In genomic region chrX:19794690-19795089, GRCh38 we compare ENCODE assay signal across 24 cellular contexts.
DNase-seq lines count a peak whose midpoint lies in the region; ATAC-seq and TF ChIP-seq lines count a peak whose summit lies in the region.
"Had no signal": no experiment of that assay in that cellular context is flagged by ENCODE, and none has a peak within 500 bp of the region (broad histone marks: within the 10 kb centered on the region; RNA-seq: fewer than 3 reads in every experiment).

No MANE protein-coding gene starts in this region.

- TF ChIP-seq EP300 in SK-N-SH (IDR thresholded peaks at IDR 0.05; ENCODE audit: borderline replicate concordance in 1 of 2, low read depth in 1 of 2, low read length in 1 of 2): no peak

- TF ChIP-seq RAD21 in SK-N-SH (IDR thresholded peaks at IDR 0.05; ENCODE audit: low read length): no peak

- no peaks in the 10 kb centered on the region for H3K9me3 ChIP-seq in SK-N-SH
- H3K9me3 ChIP-seq in T-helper 17 cell (ENCODE audit: control insufficient read depth, low read length, poor library complexity, severe bottlenecking): no peaks in the 10 kb centered on the region
- H3K9me3 ChIP-seq in naive thymus-derived CD4-positive, alpha-beta T cell (ENCODE audit: control insufficient read depth in 2 of 3, low read length in 3 of 3): no peaks in the 10 kb centered on the region
- H3K9me3 ChIP-seq in Peyer's patch: no peaks in the 10 kb centered on the region
- H3K9me3 ChIP-seq: heart left ventricle, ovary, right lobe of liver, tibial nerve had no signal

- no peaks in the 10 kb centered on the region for H3K9me2 ChIP-seq in SK-N-SH

- no peaks in the 10 kb centered on the region for H3F3A ChIP-seq in SK-N-SH (replicated peaks; ENCODE audit: insufficient read depth)

- no peak overlapping the region; the same call in 1 of the 2 replicates for H3K4me2 ChIP-seq in SK-N-SH

- H3K4me3 ChIP-seq in SK-N-SH (ENCODE audit: low read depth in 2 of 2, low read length in 1 of 2): no peak overlapping the region
- H3K4me3 ChIP-seq in naive thymus-derived CD4-positive, alpha-beta T cell (ENCODE audit: low read length): no peak overlapping the region
- H3K4me3 ChIP-seq in Peyer's patch: no peak overlapping the region
- H3K4me3 ChIP-seq in lower leg skin (ENCODE audit: low read depth, poor library complexity, severe bottlenecking): no peak overlapping the region
- H3K4me3 ChIP-seq: heart left ventricle, ovary, right lobe of liver, tibial nerve had no signal

- peaks cover 32% of the 10 kb centered on the region for H3K4me1 Mint-ChIP-seq in T-helper 17 cell
- H3K4me1 Mint-ChIP-seq in naive thymus-derived CD4-positive, alpha-beta T cell: peaks cover 19 to 71% (median 63%) of the 10 kb centered on the region in 7 donors

- DNase-seq in SK-N-SH (no peak), EH (ENCODE audit: low read depth) (peak; percentile 21), T-helper 17 cell (no peak), Peyer's patch (no peak), dedifferentiated amniotic fluid mesenchymal stem cell (ENCODE audit: extremely low spot score) (no peak), lower leg skin (ENCODE audit: low spot score in 2 of 2) (no peak)
- DNase-seq in naive thymus-derived CD4-positive, alpha-beta T cell: no peak
- DNase-seq: activated CD4-positive, alpha-beta T cell treated with anti-CD3 and anti-CD28 coated beads, Interleukin-2, amount 50 U/mL, for 48 hours; effector CD8-positive, alpha-beta T cell; heart left ventricle; Karpas-422; NCI-H1417; NCI-H2171; NCI-H69; ovary; right lobe of liver; SHP77; stimulated activated naive CD4-positive, alpha-beta T cell treated with Interleukin-2 at 50 U/mL for 16 hours had no signal

- H4K20me1 ChIP-seq in SK-N-SH (ENCODE audit: insufficient read depth): no peaks in the 10 kb centered on the region

- no peak for TF ChIP-seq POLR2A in Peyer's patch (IDR thresholded peaks at IDR 0.05)
- TF ChIP-seq POLR2A in lower leg skin (IDR thresholded peaks at IDR 0.05): no peak

- peak overlapping the region; percentile 85 for H3K4me3 Mint-ChIP-seq in T-helper 17 cell
- H3K4me3 Mint-ChIP-seq in naive thymus-derived CD4-positive, alpha-beta T cell: peak overlapping the region in 7 of 10 donors; percentile 25 to 97 (median 46)
- H3K4me3 Mint-ChIP-seq: B cell had no signal

- no peaks in the 10 kb centered on the region for H3K9me3 Mint-ChIP-seq in naive thymus-derived CD4-positive, alpha-beta T cell
- H3K9me3 Mint-ChIP-seq: T-helper 1 cell treated with Interleukin-12 subunit alpha and Interleukin-12 subunit beta and Interleukin-4 antibody, amounts not matched to agents 30 μg/mL and 1 μg/mL, for 36 hours had no signal

- TF ChIP-seq CTCF in SK-N-SH (IDR thresholded peaks at IDR 0.05): no peak
- no peak for TF ChIP-seq CTCF in Peyer's patch (IDR thresholded peaks at IDR 0.05)
- no peak for TF ChIP-seq CTCF in lower leg skin (IDR thresholded peaks at IDR 0.05)

- no peak overlapping the region for H3K9ac ChIP-seq in SK-N-SH

- CTCF ChIA-PET in SK-N-SH (lab: Yijun Ruan, JAX): interaction anchor here (0.9 kb wide), 1 partner anchor 10 kb away, joined by 3 read pairs; no protein-coding TSS in a partner anchor
- CTCF ChIA-PET in naive thymus-derived CD4-positive, alpha-beta T cell (lab: Charles Lee): interaction anchor here (0.6 to 0.7 kb wide), 2 partner anchors 48 to 51 kb away, joined by 3 read pairs; no protein-coding TSS in a partner anchor

- no peak overlapping the region for H2AFZ ChIP-seq in SK-N-SH (ENCODE audit: low read depth)

- no peaks in the 10 kb centered on the region for H3K79me2 ChIP-seq in SK-N-SH (ENCODE audit: insufficient read depth)

- no peaks in the 10 kb centered on the region for H3K36me3 Mint-ChIP-seq in T-helper 17 cell (ENCODE audit: low read depth)
- peaks cover 0 to 41% (median 13%) of the 10 kb centered on the region in 5 donors for H3K36me3 Mint-ChIP-seq in naive thymus-derived CD4-positive, alpha-beta T cell

- H3K27ac Mint-ChIP-seq in T-helper 17 cell: peak overlapping the region; percentile 97
- peak overlapping the region in 8 of 9 donors; percentile 38 to 97 (median 86) for H3K27ac Mint-ChIP-seq in naive thymus-derived CD4-positive, alpha-beta T cell

- H3K27me3 ChIP-seq in SK-N-SH (ENCODE audit: insufficient read depth): no peaks in the 10 kb centered on the region; the same call in 1 of the 2 replicates
- no peaks in the 10 kb centered on the region for H3K27me3 ChIP-seq in naive thymus-derived CD4-positive, alpha-beta T cell (ENCODE audit: control insufficient read depth in 2 of 2, insufficient read depth in 2 of 2, low read length in 2 of 2)
- no peaks in the 10 kb centered on the region for H3K27me3 ChIP-seq in Peyer's patch
- H3K27me3 ChIP-seq: heart left ventricle, ovary, right lobe of liver, tibial nerve had no signal

- ATAC-seq in SK-N-SH treated with all-trans-retinoic acid at 6 μM for 48 hours: no peak
- no peak for ATAC-seq in T-helper 17 cell
- ATAC-seq in naive thymus-derived CD4-positive, alpha-beta T cell: no peak
- ATAC-seq: heart left ventricle, right lobe of liver had no signal

- WGBS in SK-N-SH (ENCODE audit: low lambda C conversion rate): 22% methylated on average over 1 of the region's 1 CpG
- WGBS in lower leg skin, 2 donors: 25 to 47% methylated on average over 1 of the region's 1 CpG

- H3K27ac ChIP-seq in SK-N-SH (ENCODE audit: low read depth in 2 of 2, low read length in 1 of 2) (no peak overlapping the region), Peyer's patch (no peak overlapping the region)
- no peak overlapping the region for H3K27ac ChIP-seq in naive thymus-derived CD4-positive, alpha-beta T cell (ENCODE audit: low read depth, low read length)
- H3K27ac ChIP-seq: 22Rv1, heart left ventricle, ovary, right lobe of liver, tibial nerve, VCaP had no signal

- POLR2A ChIA-PET in SK-N-SH (lab: Yijun Ruan, JAX): no interaction called here
- POLR2A ChIA-PET in naive thymus-derived CD4-positive, alpha-beta T cell (lab: Charles Lee): interaction anchor here (0.6 to 1.6 kb wide), 4 partner anchors 9 to 44 kb away, joined by 3 to 10 read pairs (median 4); no protein-coding TSS in a partner anchor

- no peaks in the 10 kb centered on the region for H3K27me3 Mint-ChIP-seq in T-helper 17 cell
- H3K27me3 Mint-ChIP-seq in naive thymus-derived CD4-positive, alpha-beta T cell: no peaks in the 10 kb centered on the region
- H3K27me3 Mint-ChIP-seq: B cell had no signal

- no peaks in the 10 kb centered on the region for H3K36me3 ChIP-seq in SK-N-SH (replicated peaks in 1 of 2; ENCODE audit: control insufficient read depth in 1 of 2, insufficient read depth in 2 of 2, low read length in 1 of 2)
- H3K36me3 ChIP-seq in naive thymus-derived CD4-positive, alpha-beta T cell (ENCODE audit: control insufficient read depth in 2 of 3, insufficient read depth in 3 of 3, low read length in 3 of 3): peaks cover 0 to 4% (median 0%) of the 10 kb centered on the region in 3 experiments
- H3K36me3 ChIP-seq in Peyer's patch: no peaks in the 10 kb centered on the region
- H3K36me3 ChIP-seq: heart left ventricle, ovary, right lobe of liver, tibial nerve had no signal

- H3K4me1 ChIP-seq in SK-N-SH (ENCODE audit: control insufficient read depth in 1 of 2, insufficient read depth in 2 of 2, low read depth in 1 of 2, low read length in 1 of 2) (peaks cover 0 to 13% of the 10 kb centered on the region in 2 experiments; a peak in 1 of 4 replicates), Peyer's patch (no peaks in the 10 kb centered on the region)
- H3K4me1 ChIP-seq in naive thymus-derived CD4-positive, alpha-beta T cell (ENCODE audit: control insufficient read depth in 2 of 2, insufficient read depth in 2 of 2, low read length in 2 of 2): peaks cover 29 to 44% of the 10 kb centered on the region in 2 donors
- H3K4me1 ChIP-seq: right lobe of liver had no signal

- intact Hi-C loops in naive thymus-derived CD4-positive, alpha-beta T cell (cut with micrococcal nuclease): loop anchor here in 1 of 2 donors (5.0 kb wide), 2 partner anchors 48 to 112 kb away; no protein-coding TSS in a partner anchor
- intact Hi-C loops in lower leg skin (cut with DNase I; ENCODE audit: low total_unique reads): no loop called here

TF ChIP-seq in SK-N-SH, 30 proteins besides CTCF, POLR2A, EP300 and RAD21:
- TF ChIP-seq PBX3 (IDR thresholded peaks at IDR 0.05): 0 out of 2 replicates have a peak, but pooled peaks have one; percentile 17
- no peak for TF ChIP-seq SIN3A (IDR thresholded peaks at IDR 0.05; ENCODE audit: borderline replicate concordance, low read depth, low read length)
TF ChIP-seq in SK-N-SH: peak in this region for 1.

TF ChIP-seq in SK-N-SH treated with all-trans-retinoic acid at 6 μM for 48 hours, 23 proteins besides CTCF, POLR2A, EP300 and RAD21 (continues in another document):
- TF ChIP-seq OSR1 (CRISPR knock-in tag; IDR thresholded peaks at IDR 0.05): no peak
- no peak for TF ChIP-seq SNAI2 (CRISPR knock-in tag; IDR thresholded peaks at IDR 0.05)
- no peak for TF ChIP-seq ZFP30 (CRISPR knock-in tag; IDR thresholded peaks at IDR 0.05)
- no peak for TF ChIP-seq TSHZ2 (CRISPR knock-in tag; IDR thresholded peaks at IDR 0.05)
- no peak for TF ChIP-seq ARNTL (CRISPR knock-in tag; IDR thresholded peaks at IDR 0.05; ENCODE audit: borderline replicate concordance, low read depth)
- no peak for TF ChIP-seq ISL1 (CRISPR knock-in tag; IDR thresholded peaks at IDR 0.05)
